In the genomic region with DNA sequence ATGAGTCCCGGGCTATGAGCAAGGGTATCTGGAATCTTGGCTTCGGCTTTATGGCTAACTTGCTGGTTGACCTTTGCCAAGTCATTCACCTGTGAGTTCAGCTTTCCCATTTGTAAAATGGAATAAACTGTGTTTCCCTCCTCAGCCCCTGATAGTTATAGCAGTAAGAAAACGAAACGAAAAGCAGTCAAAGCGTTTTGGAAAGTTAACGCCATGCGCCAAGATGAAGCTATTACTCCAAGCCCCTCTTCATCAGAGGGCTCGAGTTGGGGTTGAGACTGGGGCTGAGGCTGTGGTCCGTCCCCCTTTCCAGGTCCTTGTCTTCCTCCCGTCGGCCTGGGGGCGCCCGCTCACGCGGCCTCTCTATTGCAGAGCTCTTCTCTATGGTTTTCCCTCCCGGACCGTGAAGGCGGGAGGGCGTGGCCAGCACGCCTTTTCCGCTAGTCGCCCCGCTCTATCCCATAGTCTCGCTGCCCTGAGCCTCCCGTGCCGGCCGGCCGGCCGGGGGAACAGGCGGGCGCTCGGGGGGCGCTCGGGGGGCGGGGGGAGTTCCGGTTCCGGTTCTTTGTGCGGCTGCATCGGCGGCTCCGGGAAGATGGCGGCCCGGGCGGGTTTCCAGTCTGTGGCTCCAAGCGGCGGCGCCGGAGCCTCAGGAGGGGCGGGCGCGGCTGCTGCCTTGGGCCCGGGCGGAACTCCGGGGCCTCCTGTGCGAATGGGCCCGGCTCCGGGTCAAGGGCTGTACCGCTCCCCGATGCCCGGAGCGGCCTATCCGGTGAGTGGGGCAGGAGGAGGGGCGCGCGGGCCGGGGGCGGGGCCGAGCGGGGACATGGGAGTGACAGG, we compare ENCODE assay signal across 1 cellular context.
TF ChIP-seq lines count a peak whose summit lies in the region.

A gene (plus strand): TSS at position 568 of the 840 bp plus-strand sequence. CDS start 28 bp downstream, at position 596.

TF ChIP-seq in K562, 482 proteins besides CTCF, POLR2A, EP300 and RAD21 (continued from another document):
- TF ChIP-seq, protein P1, sequence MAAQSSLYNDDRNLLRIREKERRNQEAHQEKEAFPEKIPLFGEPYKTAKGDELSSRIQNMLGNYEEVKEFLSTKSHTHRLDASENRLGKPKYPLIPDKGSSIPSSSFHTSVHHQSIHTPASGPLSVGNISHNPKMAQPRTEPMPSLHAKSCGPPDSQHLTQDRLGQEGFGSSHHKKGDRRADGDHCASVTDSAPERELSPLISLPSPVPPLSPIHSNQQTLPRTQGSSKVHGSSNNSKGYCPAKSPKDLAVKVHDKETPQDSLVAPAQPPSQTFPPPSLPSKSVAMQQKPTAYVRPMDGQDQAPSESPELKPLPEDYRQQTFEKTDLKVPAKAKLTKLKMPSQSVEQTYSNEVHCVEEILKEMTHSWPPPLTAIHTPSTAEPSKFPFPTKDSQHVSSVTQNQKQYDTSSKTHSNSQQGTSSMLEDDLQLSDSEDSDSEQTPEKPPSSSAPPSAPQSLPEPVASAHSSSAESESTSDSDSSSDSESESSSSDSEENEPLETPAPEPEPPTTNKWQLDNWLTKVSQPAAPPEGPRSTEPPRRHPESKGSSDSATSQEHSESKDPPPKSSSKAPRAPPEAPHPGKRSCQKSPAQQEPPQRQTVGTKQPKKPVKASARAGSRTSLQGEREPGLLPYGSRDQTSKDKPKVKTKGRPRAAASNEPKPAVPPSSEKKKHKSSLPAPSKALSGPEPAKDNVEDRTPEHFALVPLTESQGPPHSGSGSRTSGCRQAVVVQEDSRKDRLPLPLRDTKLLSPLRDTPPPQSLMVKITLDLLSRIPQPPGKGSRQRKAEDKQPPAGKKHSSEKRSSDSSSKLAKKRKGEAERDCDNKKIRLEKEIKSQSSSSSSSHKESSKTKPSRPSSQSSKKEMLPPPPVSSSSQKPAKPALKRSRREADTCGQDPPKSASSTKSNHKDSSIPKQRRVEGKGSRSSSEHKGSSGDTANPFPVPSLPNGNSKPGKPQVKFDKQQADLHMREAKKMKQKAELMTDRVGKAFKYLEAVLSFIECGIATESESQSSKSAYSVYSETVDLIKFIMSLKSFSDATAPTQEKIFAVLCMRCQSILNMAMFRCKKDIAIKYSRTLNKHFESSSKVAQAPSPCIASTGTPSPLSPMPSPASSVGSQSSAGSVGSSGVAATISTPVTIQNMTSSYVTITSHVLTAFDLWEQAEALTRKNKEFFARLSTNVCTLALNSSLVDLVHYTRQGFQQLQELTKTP (IDR thresholded peaks at IDR 0.05; ENCODE audit: low read depth in 1 of 2, partially characterized antibody in 2 of 2), result peak in 1 of 2 experiments; percentile 35
- TF ChIP-seq CBX5 (IDR thresholded peaks at IDR 0.05; ENCODE audit: borderline replicate concordance, low read depth), result no peak
- peak; percentile 56 to 63; a peak in 3 of 4 replicates for TF ChIP-seq MAZ (CRISPR knock-in tag; conservative IDR thresholded peaks at IDR 0.05 in 1 of 2, IDR thresholded peaks at IDR 0.05 in 1 of 2)
- peak; percentile 69 for TF ChIP-seq NFE2 (IDR thresholded peaks at IDR 0.05; ENCODE audit: low read depth)
- TF ChIP-seq ZNF24 (IDR thresholded peaks at IDR 0.05), result peak; percentile 45; the same call in 1 of the 2 replicates
- TF ChIP-seq BRD4 (IDR thresholded peaks at IDR 0.05), result peak; percentile 48; the same call in 1 of the 2 replicates
- TF ChIP-seq, protein P2, sequence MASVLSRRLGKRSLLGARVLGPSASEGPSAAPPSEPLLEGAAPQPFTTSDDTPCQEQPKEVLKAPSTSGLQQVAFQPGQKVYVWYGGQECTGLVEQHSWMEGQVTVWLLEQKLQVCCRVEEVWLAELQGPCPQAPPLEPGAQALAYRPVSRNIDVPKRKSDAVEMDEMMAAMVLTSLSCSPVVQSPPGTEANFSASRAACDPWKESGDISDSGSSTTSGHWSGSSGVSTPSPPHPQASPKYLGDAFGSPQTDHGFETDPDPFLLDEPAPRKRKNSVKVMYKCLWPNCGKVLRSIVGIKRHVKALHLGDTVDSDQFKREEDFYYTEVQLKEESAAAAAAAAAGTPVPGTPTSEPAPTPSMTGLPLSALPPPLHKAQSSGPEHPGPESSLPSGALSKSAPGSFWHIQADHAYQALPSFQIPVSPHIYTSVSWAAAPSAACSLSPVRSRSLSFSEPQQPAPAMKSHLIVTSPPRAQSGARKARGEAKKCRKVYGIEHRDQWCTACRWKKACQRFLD (CRISPR knock-in tag; IDR thresholded peaks at IDR 0.05), result peak; percentile 70; the same call in 1 of the 2 replicates
- TF ChIP-seq RBBP5 (IDR thresholded peaks at IDR 0.05; ENCODE audit: borderline replicate concordance, insufficient read depth, low read length, poor library complexity, severe bottlenecking), result peak; percentile 68
- peak; percentile 12; the same call in 1 of the 2 replicates for TF ChIP-seq JUN (IDR thresholded peaks at IDR 0.05; ENCODE audit: borderline replicate concordance, low read depth, low read length)
- TF ChIP-seq JUN (CRISPR knock-in tag; IDR thresholded peaks at IDR 0.05; ENCODE audit: borderline replicate concordance), result no peak
- peak; percentile 62; the same call in 1 of the 2 replicates for TF ChIP-seq ZNF316 (IDR thresholded peaks at IDR 0.05)
- TF ChIP-seq RB1 (IDR thresholded peaks at IDR 0.05; ENCODE audit: low read depth), result peak; percentile 80; the same call in 1 of the 2 replicates
- TF ChIP-seq, protein P3, sequence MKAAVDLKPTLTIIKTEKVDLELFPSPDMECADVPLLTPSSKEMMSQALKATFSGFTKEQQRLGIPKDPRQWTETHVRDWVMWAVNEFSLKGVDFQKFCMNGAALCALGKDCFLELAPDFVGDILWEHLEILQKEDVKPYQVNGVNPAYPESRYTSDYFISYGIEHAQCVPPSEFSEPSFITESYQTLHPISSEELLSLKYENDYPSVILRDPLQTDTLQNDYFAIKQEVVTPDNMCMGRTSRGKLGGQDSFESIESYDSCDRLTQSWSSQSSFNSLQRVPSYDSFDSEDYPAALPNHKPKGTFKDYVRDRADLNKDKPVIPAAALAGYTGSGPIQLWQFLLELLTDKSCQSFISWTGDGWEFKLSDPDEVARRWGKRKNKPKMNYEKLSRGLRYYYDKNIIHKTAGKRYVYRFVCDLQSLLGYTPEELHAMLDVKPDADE (conservative IDR thresholded peaks at IDR 0.05; ENCODE audit: control insufficient read depth, low read depth, low read length), result no peak
- no peak for TF ChIP-seq FOXA1 (IDR thresholded peaks at IDR 0.05; ENCODE audit: borderline replicate concordance)
- TF ChIP-seq PHF8 (IDR thresholded peaks at IDR 0.05; ENCODE audit: borderline replicate concordance, low read length), result peak; percentile 71; the same call in 1 of the 2 replicates
- TF ChIP-seq HNRNPH1 (optimal IDR thresholded peaks at IDR 0.05; ENCODE audit: low read depth, low read length), result no peak
- TF ChIP-seq EZH2 (IDR thresholded peaks at IDR 0.05; ENCODE audit: borderline replicate concordance, low read depth, low read length), result no peak
- peak; percentile 95 for TF ChIP-seq GABPA (tag; conservative IDR thresholded peaks at IDR 0.05; ENCODE audit: low read depth)
- TF ChIP-seq, protein P4, sequence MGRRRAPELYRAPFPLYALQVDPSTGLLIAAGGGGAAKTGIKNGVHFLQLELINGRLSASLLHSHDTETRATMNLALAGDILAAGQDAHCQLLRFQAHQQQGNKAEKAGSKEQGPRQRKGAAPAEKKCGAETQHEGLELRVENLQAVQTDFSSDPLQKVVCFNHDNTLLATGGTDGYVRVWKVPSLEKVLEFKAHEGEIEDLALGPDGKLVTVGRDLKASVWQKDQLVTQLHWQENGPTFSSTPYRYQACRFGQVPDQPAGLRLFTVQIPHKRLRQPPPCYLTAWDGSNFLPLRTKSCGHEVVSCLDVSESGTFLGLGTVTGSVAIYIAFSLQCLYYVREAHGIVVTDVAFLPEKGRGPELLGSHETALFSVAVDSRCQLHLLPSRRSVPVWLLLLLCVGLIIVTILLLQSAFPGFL (CRISPR knock-in tag; IDR thresholded peaks at IDR 0.05), result no peak
- TF ChIP-seq U2AF1 (optimal IDR thresholded peaks at IDR 0.05; ENCODE audit: low read depth, low read length), result no peak
- peak; percentile 56; the same call in 1 of the 2 replicates for TF ChIP-seq DIDO1 (tag; IDR thresholded peaks at IDR 0.05; ENCODE audit: low read depth)
- peak; percentile 19; the same call in 1 of the 2 replicates for TF ChIP-seq TOE1 (IDR thresholded peaks at IDR 0.05; ENCODE audit: borderline replicate concordance)
- no peak for TF ChIP-seq TOE1 (CRISPR knock-in tag; IDR thresholded peaks at IDR 0.05; ENCODE audit: borderline replicate concordance, low read depth)
- TF ChIP-seq BRF1 (IDR thresholded peaks at IDR 0.05; ENCODE audit: borderline replicate concordance, extremely low read depth, insufficient read length), result no peak
- TF ChIP-seq, protein P5, sequence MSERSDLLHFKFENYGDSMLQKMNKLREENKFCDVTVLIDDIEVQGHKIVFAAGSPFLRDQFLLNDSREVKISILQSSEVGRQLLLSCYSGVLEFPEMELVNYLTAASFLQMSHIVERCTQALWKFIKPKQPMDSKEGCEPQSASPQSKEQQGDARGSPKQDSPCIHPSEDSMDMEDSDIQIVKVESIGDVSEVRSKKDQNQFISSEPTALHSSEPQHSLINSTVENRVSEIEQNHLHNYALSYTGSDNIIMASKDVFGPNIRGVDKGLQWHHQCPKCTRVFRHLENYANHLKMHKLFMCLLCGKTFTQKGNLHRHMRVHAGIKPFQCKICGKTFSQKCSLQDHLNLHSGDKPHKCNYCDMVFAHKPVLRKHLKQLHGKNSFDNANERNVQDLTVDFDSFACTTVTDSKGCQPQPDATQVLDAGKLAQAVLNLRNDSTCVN (CRISPR knock-in tag; IDR thresholded peaks at IDR 0.05), result no peak
- no peak for TF ChIP-seq ZNF239 (CRISPR knock-in tag; IDR thresholded peaks at IDR 0.05)
- TF ChIP-seq NCOA6 (IDR thresholded peaks at IDR 0.05), result no peak
- peak; percentile 48; the same call in 1 of the 2 replicates for TF ChIP-seq SUPT5H (IDR thresholded peaks at IDR 0.05)
- TF ChIP-seq, protein P6, sequence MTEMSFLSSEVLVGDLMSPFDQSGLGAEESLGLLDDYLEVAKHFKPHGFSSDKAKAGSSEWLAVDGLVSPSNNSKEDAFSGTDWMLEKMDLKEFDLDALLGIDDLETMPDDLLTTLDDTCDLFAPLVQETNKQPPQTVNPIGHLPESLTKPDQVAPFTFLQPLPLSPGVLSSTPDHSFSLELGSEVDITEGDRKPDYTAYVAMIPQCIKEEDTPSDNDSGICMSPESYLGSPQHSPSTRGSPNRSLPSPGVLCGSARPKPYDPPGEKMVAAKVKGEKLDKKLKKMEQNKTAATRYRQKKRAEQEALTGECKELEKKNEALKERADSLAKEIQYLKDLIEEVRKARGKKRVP (CRISPR knock-in tag; IDR thresholded peaks at IDR 0.05), result no peak
- no peak for TF ChIP-seq RFX7 (CRISPR knock-in tag; IDR thresholded peaks at IDR 0.05)
- 0 out of 4 replicates have a peak, but pooled peaks of 1 of the 2 experiments have one; percentile 27 for TF ChIP-seq NRF1 (conservative IDR thresholded peaks at IDR 0.05 in 1 of 2, IDR thresholded peaks at IDR 0.05 in 1 of 2)
- TF ChIP-seq ETV5 (CRISPR knock-in tag; IDR thresholded peaks at IDR 0.05; ENCODE audit: low read depth), result peak; percentile 51; the same call in 1 of the 2 replicates
- TF ChIP-seq, protein P7, sequence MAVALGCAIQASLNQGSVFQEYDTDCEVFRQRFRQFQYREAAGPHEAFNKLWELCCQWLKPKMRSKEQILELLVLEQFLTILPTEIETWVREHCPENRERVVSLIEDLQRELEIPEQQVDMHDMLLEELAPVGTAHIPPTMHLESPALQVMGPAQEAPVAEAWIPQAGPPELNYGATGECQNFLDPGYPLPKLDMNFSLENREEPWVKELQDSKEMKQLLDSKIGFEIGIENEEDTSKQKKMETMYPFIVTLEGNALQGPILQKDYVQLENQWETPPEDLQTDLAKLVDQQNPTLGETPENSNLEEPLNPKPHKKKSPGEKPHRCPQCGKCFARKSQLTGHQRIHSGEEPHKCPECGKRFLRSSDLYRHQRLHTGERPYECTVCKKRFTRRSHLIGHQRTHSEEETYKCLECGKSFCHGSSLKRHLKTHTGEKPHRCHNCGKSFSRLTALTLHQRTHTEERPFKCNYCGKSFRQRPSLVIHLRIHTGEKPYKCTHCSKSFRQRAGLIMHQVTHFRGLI (CRISPR knock-in tag; IDR thresholded peaks at IDR 0.05), result no peak
- TF ChIP-seq ZBTB7A (IDR thresholded peaks at IDR 0.05; ENCODE audit: borderline replicate concordance, control insufficient read depth, low read depth, low read length), result peak; percentile 97
- TF ChIP-seq PHF20 (IDR thresholded peaks at IDR 0.05; ENCODE audit: partially characterized antibody), result peak; percentile 63
